In genomic region chr1:62799688-62800087, GRCh38 we compare ENCODE assay signal across 23 cellular contexts.
"Had no signal": no experiment of that assay in that cellular context is flagged by ENCODE, and none has a peak within 500 bp of the region (broad histone marks: within the 10 kb centered on the region; RNA-seq: fewer than 3 reads in every experiment).

No MANE protein-coding gene starts in this region.

- H3K27ac ChIP-seq: colonic mucosa, epithelial cell of prostate, parathyroid adenoma, thoracic aorta, vagina had no signal

- DNase-seq: activated CD4-positive, alpha-beta T cell treated with anti-CD3 and anti-CD28 coated beads for 36 hours; activated CD4-positive, alpha-beta T cell treated with anti-CD3 and anti-CD28 coated beads, Interleukin-2, amount 50 U/mL, for 4 hours; activated CD8-positive, alpha-beta memory T cell treated with anti-CD3 and anti-CD28 coated beads for 24 hours; activated CD8-positive, alpha-beta memory T cell treated with anti-CD3 and anti-CD28 coated beads, Interleukin-2, amount 50 U/mL, for 4 hours; activated T-cell treated with anti-CD3 and anti-CD28 coated beads, Interleukin-2, amount 50 U/mL, for 24 hours; amniotic stem cell; colonic mucosa; heart right ventricle; islet precursor cell; left colon; nucleus accumbens; right cardiac atrium; stimulated activated CD4-positive, alpha-beta T cell treated with anti-CD3 and anti-CD28 coated beads, Interleukin-12 subunit alpha, Interleukin-12 subunit beta, amount 100 ng/mL, for 4 hours; T-helper 9 cell had no signal

- H3K27ac Mint-ChIP-seq: activated CD4-positive, alpha-beta T cell treated with anti-CD3 and anti-CD28 coated beads for 36 hours; activated naive CD4-positive, alpha-beta T cell treated with anti-CD3 and anti-CD28 coated beads, Interleukin-2, amount 50 U/mL, for 72 hours; activated T-cell treated with anti-CD3 and anti-CD28 coated beads, Interleukin-2, amount 50 U/mL, for 24 hours; activated T-helper 17 cell treated with anti-CD3 and anti-CD28 coated beads, Interleukin-2, amount 50 U/mL, for 72 hours; type B pancreatic cell; WTC11 had no signal

- H3K36me3 Mint-ChIP-seq: WTC11 had no signal

- H3K27me3 Mint-ChIP-seq: activated CD4-positive, alpha-beta T cell treated with anti-CD3 and anti-CD28 coated beads for 36 hours; activated T-cell treated with anti-CD3 and anti-CD28 coated beads, Interleukin-2, amount 50 U/mL, for 24 hours; activated T-helper 17 cell treated with anti-CD3 and anti-CD28 coated beads, Interleukin-2, amount 50 U/mL, for 72 hours; type B pancreatic cell had no signal

- H3K4me1 Mint-ChIP-seq: WTC11 had no signal

- H3K36me3 ChIP-seq: colonic mucosa, thoracic aorta had no signal

- H3K79me2 ChIP-seq: parathyroid adenoma had no signal

- H3K4me3 ChIP-seq: colonic mucosa, heart right ventricle, thoracic aorta, vagina had no signal

- H2AFZ ChIP-seq: parathyroid adenoma had no signal

- H3K9me3 Mint-ChIP-seq: activated naive CD4-positive, alpha-beta T cell treated with anti-CD3 and anti-CD28 coated beads, Interleukin-2, amount 50 U/mL, for 72 hours; activated T-cell treated with anti-CD3 and anti-CD28 coated beads, Interleukin-2, amount 50 U/mL, for 24 hours; activated T-helper 17 cell treated with anti-CD3 and anti-CD28 coated beads, Interleukin-2, amount 50 U/mL, for 72 hours; stimulated activated effector memory CD8-positive, alpha-beta T cell treated with anti-CD3 and anti-CD28 coated beads, Interleukin-12 subunit alpha, Interleukin-12 subunit beta, amount 100 ng/mL, for 72 hours; type B pancreatic cell; WTC11 had no signal

- H3K27me3 ChIP-seq: colonic mucosa, heart right ventricle, vagina had no signal

- ATAC-seq: activated CD4-positive, alpha-beta T cell treated with anti-CD3 and anti-CD28 coated beads for 36 hours; activated naive CD4-positive, alpha-beta T cell treated with anti-CD3 and anti-CD28 coated beads, Interleukin-2, amount 50 U/mL, for 72 hours; activated T-helper 17 cell treated with anti-CD3 and anti-CD28 coated beads, Interleukin-2, amount 50 U/mL, for 72 hours; heart right ventricle; left colon; right cardiac atrium; stimulated activated effector memory CD8-positive, alpha-beta T cell treated with anti-CD3 and anti-CD28 coated beads, Interleukin-12 subunit alpha, Interleukin-12 subunit beta, amount 100 ng/mL, for 72 hours; WTC11 had no signal

- H3K4me3 Mint-ChIP-seq: activated CD4-positive, alpha-beta T cell treated with anti-CD3 and anti-CD28 coated beads for 36 hours; activated T-cell treated with anti-CD3 and anti-CD28 coated beads, Interleukin-2, amount 50 U/mL, for 24 hours; activated T-helper 17 cell treated with anti-CD3 and anti-CD28 coated beads, Interleukin-2, amount 50 U/mL, for 72 hours; stimulated activated effector memory CD8-positive, alpha-beta T cell treated with anti-CD3 and anti-CD28 coated beads, Interleukin-12 subunit alpha, Interleukin-12 subunit beta, amount 100 ng/mL, for 72 hours; type B pancreatic cell; WTC11 had no signal

- H3K9me3 ChIP-seq: colonic mucosa, heart right ventricle, thoracic aorta, vagina had no signal

- H3K4me1 ChIP-seq: colonic mucosa, parathyroid adenoma, vagina had no signal

- H3K9ac ChIP-seq: parathyroid adenoma had no signal
